In the genomic region with DNA sequence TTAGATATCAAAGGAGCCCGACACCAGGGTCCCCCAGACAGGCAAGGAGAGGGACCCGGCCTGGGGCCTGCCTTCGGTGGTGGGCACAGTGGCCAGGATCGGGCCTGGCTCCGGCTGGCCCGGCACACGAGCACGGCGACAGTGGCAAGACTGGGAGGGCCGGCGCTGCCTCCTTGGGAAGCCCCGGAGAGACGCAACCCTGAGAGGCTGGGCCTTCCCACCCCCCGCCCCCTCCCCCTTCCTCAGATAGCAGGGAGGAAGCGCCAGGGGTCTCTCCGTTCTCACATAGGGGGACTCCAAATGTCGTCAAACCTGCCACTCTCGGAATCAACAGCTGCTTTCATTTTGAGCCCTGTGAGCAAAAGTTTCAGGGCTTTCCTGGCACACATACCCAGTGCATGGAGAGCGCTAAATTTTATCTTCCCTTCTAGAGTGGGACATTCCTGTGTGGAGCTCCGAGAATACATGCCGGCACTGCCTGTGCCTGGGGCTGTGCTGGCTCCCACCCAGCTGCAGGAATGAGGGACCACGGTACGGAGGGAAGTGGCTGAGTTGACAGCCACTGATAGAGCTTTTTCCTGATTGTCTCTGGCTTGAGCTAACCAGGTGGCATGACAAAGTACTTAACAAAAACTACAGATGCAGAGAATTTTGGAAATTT, we compare ENCODE assay signal across 8 cellular contexts.
DNase-seq lines count a peak whose midpoint lies in the region; ATAC-seq and TF ChIP-seq lines count a peak whose summit lies in the region.

No MANE protein-coding gene starts in this region.

- peak in 2 of 5 donors; percentile 60 to 86 for DNase-seq in CD4-positive, alpha-beta memory T cell
- DNase-seq in activated T-helper 2 cell treated with anti-CD3 and anti-CD28 coated beads, Interferon-gamma antibody, Interleukin-2, Interleukin-4, amounts not matched to agents 10 μg/mL and 5 μg/mL and 100 μg/mL, durations not matched to agents 14 hours and 24 hours and 36 hours (ENCODE audit: low spot score), result no peak
- DNase-seq in osteoblast (ENCODE audit: insufficient read length, low spot score, missing footprints) (no peak), NOMO-1 (lab: John Stamatoyannopoulos, UW; ENCODE audit: unreplicated experiment in 2 of 2) (no peak)

- ATAC-seq in GM19395 (IDR thresholded peaks at IDR 0.05; ENCODE audit: unreplicated experiment) (peak; percentile 40), HG03521 (IDR thresholded peaks at IDR 0.05; ENCODE audit: unreplicated experiment) (peak; percentile 25), gastroesophageal sphincter (peak; percentile 39), HG02973 (IDR thresholded peaks at IDR 0.05; ENCODE audit: unreplicated experiment) (no peak)

- H3K27ac ChIP-seq in CD4-positive, alpha-beta memory T cell (ENCODE audit: low read depth, low read length), result peak overlapping the region; percentile 88
- peak overlapping the region; percentile 25 to 87 (median 79) for H3K27ac ChIP-seq in gastroesophageal sphincter
- no peak overlapping the region for H3K27ac ChIP-seq in osteoblast (ENCODE audit: low read depth, low read length)

- intact Hi-C loops in CD4-positive, alpha-beta memory T cell (cut with micrococcal nuclease), result loop anchor here (1.0 to 2.0 kb wide), 5 partner anchors 9 to 235 kb away; a partner anchor contains a TSS
- intact Hi-C loops in activated T-helper 2 cell treated with anti-CD3 and anti-CD28 coated beads, Interferon-gamma antibody, Interleukin-2, Interleukin-4, amounts not matched to agents 10 μg/mL and 5 μg/mL and 100 μg/mL, durations not matched to agents 14 hours and 24 hours and 36 hours (cut with micrococcal nuclease), result loop anchor here (1.0 to 5.0 kb wide), 5 partner anchors 9 to 171 kb away; a partner anchor contains a TSS

- H3K36me3 ChIP-seq in CD4-positive, alpha-beta memory T cell (ENCODE audit: insufficient read depth, low read length), result peaks cover 4% of the 10 kb centered on the region
- H3K36me3 ChIP-seq in gastroesophageal sphincter (no peaks in the 10 kb centered on the region), osteoblast (ENCODE audit: insufficient read depth, low read length) (no peaks in the 10 kb centered on the region)

- H3K4me1 Mint-ChIP-seq in CD4-positive, alpha-beta memory T cell, result peaks cover 57 to 82% (median 64%) of the 10 kb centered on the region in 4 donors
- peaks cover 48% of the 10 kb centered on the region for H3K4me1 Mint-ChIP-seq in activated T-helper 2 cell treated with anti-CD3 and anti-CD28 coated beads, Interferon-gamma antibody, Interleukin-2, Interleukin-4, amounts not matched to agents 10 μg/mL and 5 μg/mL and 100 μg/mL, durations not matched to agents 14 hours and 24 hours and 36 hours (ENCODE audit: low read depth)

- WGBS in gastroesophageal sphincter (ENCODE audit: low coverage in 1 of 2), 2 donors, result 0% methylated on average over 2 of the region's 23 CpGs; no CpG with 5 or more reads in 1 of the 2 donors

- H3K36me3 Mint-ChIP-seq in CD4-positive, alpha-beta memory T cell, result peaks cover 8 to 35% of the 10 kb centered on the region in 2 donors
- peaks cover 56% of the 10 kb centered on the region for H3K36me3 Mint-ChIP-seq in activated T-helper 2 cell treated with anti-CD3 and anti-CD28 coated beads, Interferon-gamma antibody, Interleukin-2, Interleukin-4, amounts not matched to agents 10 μg/mL and 5 μg/mL and 100 μg/mL, durations not matched to agents 14 hours and 24 hours and 36 hours (ENCODE audit: low read depth)

- H3K27me3 Mint-ChIP-seq in CD4-positive, alpha-beta memory T cell, result no peaks in the 10 kb centered on the region
- no peaks in the 10 kb centered on the region for H3K27me3 Mint-ChIP-seq in activated T-helper 2 cell treated with anti-CD3 and anti-CD28 coated beads, Interferon-gamma antibody, Interleukin-2, Interleukin-4, amounts not matched to agents 10 μg/mL and 5 μg/mL and 100 μg/mL, durations not matched to agents 14 hours and 24 hours and 36 hours (ENCODE audit: low read depth)

- no peak for TF ChIP-seq EP300 in gastroesophageal sphincter (IDR thresholded peaks at IDR 0.05)

- peak overlapping the region; percentile 83 to 90 (median 86) for H3K4me3 Mint-ChIP-seq in CD4-positive, alpha-beta memory T cell
- H3K4me3 Mint-ChIP-seq in activated T-helper 2 cell treated with anti-CD3 and anti-CD28 coated beads, Interferon-gamma antibody, Interleukin-2, Interleukin-4, amounts not matched to agents 10 μg/mL and 5 μg/mL and 100 μg/mL, durations not matched to agents 14 hours and 24 hours and 36 hours (ENCODE audit: low read depth), result peak overlapping the region; percentile 77

- H4K20me1 ChIP-seq in osteoblast (ENCODE audit: insufficient read depth, low read length), result no peaks in the 10 kb centered on the region

- H3K27ac Mint-ChIP-seq in CD4-positive, alpha-beta memory T cell, result peak overlapping the region; percentile 90 to 98 (median 96)
- H3K27ac Mint-ChIP-seq in activated T-helper 2 cell treated with anti-CD3 and anti-CD28 coated beads, Interferon-gamma antibody, Interleukin-2, Interleukin-4, amounts not matched to agents 10 μg/mL and 5 μg/mL and 100 μg/mL, durations not matched to agents 14 hours and 24 hours and 36 hours, result peak overlapping the region; percentile 74

- no peak for TF ChIP-seq POLR2A in gastroesophageal sphincter (IDR thresholded peaks at IDR 0.05)

- peaks cover 83% of the 10 kb centered on the region for H3K4me1 ChIP-seq in CD4-positive, alpha-beta memory T cell (ENCODE audit: insufficient read depth, low read length)
- H3K4me1 ChIP-seq in gastroesophageal sphincter, result peaks cover 0 to 18% (median 0%) of the 10 kb centered on the region in 3 donors
- no peaks in the 10 kb centered on the region for H3K4me1 ChIP-seq in osteoblast (ENCODE audit: insufficient read depth, low read length)

- CTCF ChIA-PET in CD4-positive, alpha-beta memory T cell (lab: Charles Lee; ENCODE audit: partially characterized antibody), result interaction anchor here (0.7 to 4.2 kb wide), 9 partner anchors 9 to 189 kb away, joined by 3 to 38 read pairs (median 5); a partner anchor contains a TSS

- H2AFZ ChIP-seq in osteoblast (ENCODE audit: low read length), result peak overlapping the region; percentile 70

- no peaks in the 10 kb centered on the region for H3K9me3 Mint-ChIP-seq in CD4-positive, alpha-beta memory T cell
- H3K9me3 Mint-ChIP-seq in activated T-helper 2 cell treated with anti-CD3 and anti-CD28 coated beads, Interferon-gamma antibody, Interleukin-2, Interleukin-4, amounts not matched to agents 10 μg/mL and 5 μg/mL and 100 μg/mL, durations not matched to agents 14 hours and 24 hours and 36 hours, result no peaks in the 10 kb centered on the region

- peak overlapping the region; percentile 91 for H3K4me2 ChIP-seq in osteoblast (ENCODE audit: insufficient read depth, low read length)

- TF ChIP-seq CTCF in gastroesophageal sphincter (IDR thresholded peaks at IDR 0.05), result no peak
- TF ChIP-seq CTCF in osteoblast (IDR thresholded peaks at IDR 0.05; ENCODE audit: extremely low read depth, low read depth, low read length), result no peak

- H3K27me3 ChIP-seq in CD4-positive, alpha-beta memory T cell (ENCODE audit: insufficient read depth, low read length), result no peaks in the 10 kb centered on the region
- no peaks in the 10 kb centered on the region for H3K27me3 ChIP-seq in gastroesophageal sphincter
- H3K27me3 ChIP-seq in osteoblast (ENCODE audit: insufficient read depth, low read length), result no peaks in the 10 kb centered on the region

- H3K4me3 ChIP-seq in CD4-positive, alpha-beta memory T cell (ENCODE audit: low read length in 2 of 2), result peak overlapping the region; percentile 5 to 85
- H3K4me3 ChIP-seq in gastroesophageal sphincter, result peak overlapping the region; percentile 65 to 85
- H3K4me3 ChIP-seq in osteoblast (ENCODE audit: insufficient read depth, low read length), result peak overlapping the region; percentile 79

- H3K79me2 ChIP-seq in osteoblast (ENCODE audit: insufficient read depth, low read length), result no peaks in the 10 kb centered on the region

- POLR2A ChIA-PET in CD4-positive, alpha-beta memory T cell (lab: Charles Lee; ENCODE audit: partially characterized antibody), result interaction anchor here (1.3 to 10.3 kb wide), 20 partner anchors 10 to 480 kb away, joined by 4 to 230 read pairs (median 14); a partner anchor contains a TSS

- no peaks in the 10 kb centered on the region for H3K9me3 ChIP-seq in CD4-positive, alpha-beta memory T cell (ENCODE audit: control insufficient read depth in 1 of 2, low read length in 2 of 2)
- H3K9me3 ChIP-seq in gastroesophageal sphincter, result no peaks in the 10 kb centered on the region
- no peaks in the 10 kb centered on the region for H3K9me3 ChIP-seq in osteoblast (ENCODE audit: low read depth, low read length)
